Comparison of ENCODE assay signal across 7 cellular contexts in the genomic region with DNA sequence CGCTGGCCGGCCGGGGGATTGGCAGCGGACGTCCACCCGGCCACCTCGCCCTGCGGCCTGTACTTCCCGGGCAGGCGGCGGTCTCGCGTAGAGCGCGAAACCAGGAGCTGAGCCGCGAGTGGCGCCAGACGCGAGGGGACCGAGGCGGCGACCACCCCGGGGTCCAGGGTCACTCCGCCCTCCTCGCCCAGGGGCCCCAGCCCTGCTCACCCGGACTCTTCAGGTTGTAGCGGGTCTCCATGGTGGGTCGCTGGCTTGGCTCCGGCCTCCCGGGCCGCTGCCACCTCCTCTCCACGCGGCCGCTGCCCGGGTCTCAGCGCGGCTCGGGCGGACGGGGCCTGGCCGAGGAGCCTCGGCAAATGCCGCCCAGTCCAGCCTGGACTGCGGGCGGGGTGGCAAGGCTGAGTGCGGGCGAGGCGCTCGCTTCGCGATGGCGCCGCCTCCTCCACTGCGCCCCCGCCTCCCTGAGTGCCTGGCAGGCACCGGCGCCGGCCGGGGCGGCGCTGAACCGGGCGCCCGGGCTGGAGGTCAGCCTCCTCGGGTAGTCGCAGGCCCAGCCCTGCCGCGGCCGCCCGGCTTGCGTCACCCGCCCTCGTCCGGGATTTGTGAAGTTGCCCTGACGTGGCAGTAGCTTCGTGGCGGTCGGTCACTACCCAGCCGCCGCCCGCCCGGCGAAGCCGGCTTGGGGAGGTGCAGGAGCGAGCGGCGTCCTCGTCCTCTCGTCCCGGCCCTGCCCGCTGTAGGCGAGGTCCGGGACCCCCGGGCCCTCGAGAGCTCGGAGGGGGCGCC.
DNase-seq lines count a peak whose midpoint lies in the region; ATAC-seq and TF ChIP-seq lines count a peak whose summit lies in the region.

Gene UBE2J1, minus strand, starts transcription at position 394 of the 789 bp plus-strand sequence. Its CDS starts 153 bp downstream, at position 241.

- H3K4me1 ChIP-seq in iPS-20b (ENCODE audit: insufficient read depth, low read length), result peaks cover 18% of the 10 kb centered on the region

- no peaks in the 10 kb centered on the region for H3K36me3 ChIP-seq in WERI-Rb-1
- no peaks in the 10 kb centered on the region for H3K36me3 ChIP-seq in iPS-20b (ENCODE audit: insufficient read depth, low read depth, low read length)

- no peaks in the 10 kb centered on the region for H3K9me3 ChIP-seq in WERI-Rb-1 (ENCODE audit: severe bottlenecking)
- H3K9me3 ChIP-seq in iPS-20b (ENCODE audit: insufficient read depth, low read depth, low read length), result no peaks in the 10 kb centered on the region

- in situ Hi-C loops in T47D (cut with HindIII; ENCODE audit: low pct_unique_long_range_greater_than_20kb, low sequenced_read_pairs), result no loop called here

- H3K27me3 ChIP-seq in WERI-Rb-1 (ENCODE audit: insufficient read depth, low read depth, severe bottlenecking), result no peaks in the 10 kb centered on the region
- peaks cover 15% of the 10 kb centered on the region for H3K27me3 ChIP-seq in iPS-20b (ENCODE audit: insufficient read depth, low read length)

- peak; percentile 44 for ATAC-seq in HG02571 (IDR thresholded peaks at IDR 0.05; ENCODE audit: unreplicated experiment)

- DNase-seq in GM12864 (ENCODE audit: low read depth) (no peak), NCI-H1105 treated with DMSO at 0.1 percent for 48 hours (lab: John Stamatoyannopoulos, UW) (peak; percentile 71), WERI-Rb-1 (peak; percentile 85), T47D (ENCODE audit: low read depth in 1 of 2, low spot score in 1 of 2) (peak; percentile 85 to 93)

- H3K27ac ChIP-seq in WERI-Rb-1 (peak within 1 kb of the TSS; percentile 95), iPS-20b (ENCODE audit: low read length) (no peak within 1 kb of the TSS), skin epidermis (peak within 1 kb of the TSS; percentile 89 to 99 (median 96))

- H3K4me3 ChIP-seq in GM12864 (ENCODE audit: low read depth, low read length) (peak within 1 kb of the TSS; percentile 96), WERI-Rb-1 (ENCODE audit: low read depth, low read length) (peak within 1 kb of the TSS; percentile 66), iPS-20b (ENCODE audit: low read length) (peak within 1 kb of the TSS; percentile 86), skin epidermis (peak within 1 kb of the TSS; percentile 54 to 98 (median 84))

- peak within 1 kb of the TSS; percentile 76; the same call in 1 of the 2 replicates for H3K9ac ChIP-seq in iPS-20b (ENCODE audit: low read depth, low read length)

- TF ChIP-seq CTCF in GM12864 (IDR thresholded peaks at IDR 0.05; ENCODE audit: low read depth, low read length, missing control alignments) (no peak), WERI-Rb-1 (IDR thresholded peaks at IDR 0.05; ENCODE audit: low read depth, low read length) (no peak)
